Comparison of ENCODE assay signal across 30 cellular contexts in the genomic region with DNA sequence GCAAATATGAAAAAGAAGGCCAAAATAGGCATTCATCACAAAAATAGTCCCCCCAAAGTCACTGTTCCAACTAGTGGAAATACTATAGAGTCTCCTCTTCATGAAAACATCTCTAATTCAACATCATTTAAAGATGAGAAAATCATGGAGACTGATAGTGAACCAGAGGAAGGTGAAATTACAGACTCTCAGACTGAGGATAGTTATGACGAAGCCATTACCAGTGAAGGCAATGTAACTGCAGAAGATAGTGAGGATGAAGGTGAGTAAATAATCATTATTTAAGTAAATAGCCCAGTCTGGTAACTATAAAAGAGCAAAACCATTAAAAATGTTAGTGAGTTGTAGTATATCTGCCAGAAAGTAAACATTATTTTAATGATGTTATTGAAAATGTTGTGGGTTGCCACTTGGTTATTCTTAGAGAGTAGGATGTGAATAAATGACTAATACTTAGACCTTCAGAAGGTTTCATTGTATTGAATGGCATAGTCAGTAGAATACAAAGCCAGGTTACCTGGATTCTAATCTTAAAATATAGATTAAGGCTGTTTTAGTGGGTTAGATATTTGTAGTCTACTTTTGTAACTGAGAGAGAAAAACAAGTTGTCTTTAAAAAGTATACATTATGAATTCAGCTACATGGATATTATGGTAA. TPM values are rescaled to one million over a fixed set of nuclear protein-coding genes. Genes with fewer than 3 reads are reported as not detected.
DNase-seq lines count a peak whose midpoint lies in the region; ATAC-seq, FAIRE-seq and TF ChIP-seq lines count a peak whose summit lies in the region.
"Had no signal": no experiment of that assay in that cellular context is flagged by ENCODE, and none has a peak within 500 bp of the region (broad histone marks: within the 10 kb centered on the region; RNA-seq: fewer than 3 reads in every experiment).

No MANE protein-coding gene starts in this region.

- peaks cover 10% of the 10 kb centered on the region for H3K4me1 Mint-ChIP-seq in activated CD8-positive, alpha-beta T cell treated with anti-CD3 and anti-CD28 coated beads for 36 hours (ENCODE audit: low read depth)
- H3K4me1 Mint-ChIP-seq in activated CD8-positive, alpha-beta T cell treated with anti-CD3 and anti-CD28 coated beads, Interleukin-2, amount 10 ng/mL, durations not matched to agents 7 days and 5 days (ENCODE audit: low read depth), result peaks cover 13% of the 10 kb centered on the region
- H3K4me1 Mint-ChIP-seq: CD14-positive monocyte, GM23338, H9 had no signal

- DNase-seq in activated CD8-positive, alpha-beta T cell treated with anti-CD3 and anti-CD28 coated beads for 36 hours, result no peak
- no peak for DNase-seq in activated CD8-positive, alpha-beta T cell treated with anti-CD3 and anti-CD28 coated beads, Interleukin-2, amount 10 ng/mL, durations not matched to agents 7 days and 5 days
- no peak for DNase-seq in GM12878 (ENCODE audit: low read depth, low spot score)
- no peak for DNase-seq in stimulated activated CD4-positive, alpha-beta T cell treated with anti-CD3 and anti-CD28 coated beads, Interleukin-4, amount 100 ng/mL, for 1 hour
- DNase-seq: 8988T; ACHN; BE2C; Calu3; CD8-positive, alpha-beta memory T cell; DMS79 treated with DMSO at 0.1 percent for 48 hours; GF-D8; H9; Karpas-422; NCI-H1092 treated with DMSO at 0.1 percent for 48 hours; NCI-H1436; NCI-H187; NCI-H2081 treated with DMSO at 0.1 percent for 48 hours; NCI-H2171; NCI-H226; NCI-H510A; NCI-H69; SHP77 had no signal

- H3K27me3 ChIP-seq in GM12878 (replicated peaks in 1 of 2; ENCODE audit: control insufficient read depth in 2 of 2, insufficient read depth in 2 of 2, low read length in 1 of 2), result no peaks in the 10 kb centered on the region
- H3K27me3 ChIP-seq: BE2C had no signal

- intact Hi-C loops in activated CD8-positive, alpha-beta T cell treated with anti-CD3 and anti-CD28 coated beads for 36 hours (cut with micrococcal nuclease), result no loop called here
- intact Hi-C loops in GM12878 (cut with micrococcal nuclease; ENCODE audit: unreplicated experiment), result no loop called here

- H3K4me3 Mint-ChIP-seq in activated CD8-positive, alpha-beta T cell treated with anti-CD3 and anti-CD28 coated beads for 36 hours, result no peak overlapping the region
- no peak overlapping the region for H3K4me3 Mint-ChIP-seq in activated CD8-positive, alpha-beta T cell treated with anti-CD3 and anti-CD28 coated beads, Interleukin-2, amount 10 ng/mL, durations not matched to agents 7 days and 5 days
- H3K4me3 Mint-ChIP-seq: CD14-positive monocyte; CD8-positive, alpha-beta memory T cell; GM23338; H9 had no signal

- POLR2A ChIA-PET in activated CD8-positive, alpha-beta T cell treated with anti-CD3 and anti-CD28 coated beads for 36 hours (lab: Charles Lee), result interaction anchor here (0.6 kb wide), 1 partner anchor 986 kb away, joined by 3 read pairs; no protein-coding TSS in a partner anchor
- POLR2A ChIA-PET in activated CD8-positive, alpha-beta T cell treated with anti-CD3 and anti-CD28 coated beads, Interleukin-2, amount 10 ng/mL, durations not matched to agents 7 days and 5 days (lab: Charles Lee), result no interaction called here
- POLR2A ChIA-PET in GM12878 (lab: Charles Lee), result no interaction called here

- H3K27ac Mint-ChIP-seq in activated CD8-positive, alpha-beta T cell treated with anti-CD3 and anti-CD28 coated beads for 36 hours, result no peak overlapping the region
- H3K27ac Mint-ChIP-seq in activated CD8-positive, alpha-beta T cell treated with anti-CD3 and anti-CD28 coated beads, Interleukin-2, amount 10 ng/mL, durations not matched to agents 7 days and 5 days, result no peak overlapping the region
- H3K27ac Mint-ChIP-seq: CD8-positive, alpha-beta memory T cell; GM23338; H9 had no signal

- no peak overlapping the region for H3K9ac ChIP-seq in GM12878 (ENCODE audit: control insufficient read depth, insufficient read depth, low read length)

- SMC1A ChIA-PET in GM12878 (lab: Charles Lee; ENCODE audit: uncharacterized antibody, unreplicated experiment), result no interaction called here

- H3K9me3 Mint-ChIP-seq in activated CD8-positive, alpha-beta T cell treated with anti-CD3 and anti-CD28 coated beads for 36 hours, result no peaks in the 10 kb centered on the region
- H3K9me3 Mint-ChIP-seq in activated CD8-positive, alpha-beta T cell treated with anti-CD3 and anti-CD28 coated beads, Interleukin-2, amount 10 ng/mL, durations not matched to agents 7 days and 5 days (ENCODE audit: insufficient read depth), result no peaks in the 10 kb centered on the region
- H3K9me3 Mint-ChIP-seq: CD14-positive monocyte; CD8-positive, alpha-beta memory T cell had no signal

- peak; percentile 70 for ATAC-seq in activated CD8-positive, alpha-beta T cell treated with anti-CD3 and anti-CD28 coated beads for 36 hours
- no peak for ATAC-seq in activated CD8-positive, alpha-beta T cell treated with anti-CD3 and anti-CD28 coated beads, Interleukin-2, amount 10 ng/mL, durations not matched to agents 7 days and 5 days
- ATAC-seq in GM18499 (IDR thresholded peaks at IDR 0.05; ENCODE audit: insufficient read depth, unreplicated experiment) (peak; percentile 77), HG02870 (IDR thresholded peaks at IDR 0.05; ENCODE audit: unreplicated experiment) (peak; percentile 77), GM12878 (peak; percentile 79), GM21515 (IDR thresholded peaks at IDR 0.05; ENCODE audit: unreplicated experiment) (no peak), HG03095 (IDR thresholded peaks at IDR 0.05; ENCODE audit: unreplicated experiment) (no peak)
- ATAC-seq: GM23338, Panc1 had no signal

- peaks cover 20% of the 10 kb centered on the region for H3K36me3 Mint-ChIP-seq in activated CD8-positive, alpha-beta T cell treated with anti-CD3 and anti-CD28 coated beads for 36 hours (ENCODE audit: low read depth)
- H3K36me3 Mint-ChIP-seq in activated CD8-positive, alpha-beta T cell treated with anti-CD3 and anti-CD28 coated beads, Interleukin-2, amount 10 ng/mL, durations not matched to agents 7 days and 5 days (ENCODE audit: low read depth), result peaks cover 38% of the 10 kb centered on the region

- no peaks in the 10 kb centered on the region for H3K9me3 ChIP-seq in GM12878 (replicated peaks; ENCODE audit: control insufficient read depth, insufficient read depth, low read length)
- H3K9me3 ChIP-seq: BE2C had no signal

- TF ChIP-seq CTCF in activated CD8-positive, alpha-beta T cell treated with anti-CD3 and anti-CD28 coated beads for 36 hours (IDR thresholded peaks at IDR 0.05), result no peak
- no peak for TF ChIP-seq CTCF in GM12878 (IDR thresholded peaks at IDR 0.05 in 2 of 3, conservative IDR thresholded peaks at IDR 0.05 in 1 of 3; ENCODE audit: control insufficient read depth in 2 of 3, extremely low read depth in 1 of 3, insufficient read depth in 1 of 3, low read depth in 3 of 3, low read length in 3 of 3)

- H3K36me3 ChIP-seq in GM12878 (ENCODE audit: control insufficient read depth in 2 of 2, insufficient read depth in 2 of 2, low read length in 1 of 2), result peaks cover 0 to 11% of the 10 kb centered on the region in 2 experiments; a peak in 3 of 4 replicates

- 90% methylated on average over 1 of the region's 1 CpG for WGBS in GM12878 (ENCODE audit: insufficient coverage, insufficient replicate concordance, low lambda C conversion rate, missing lambda C conversion rate)

- H3K79me2 ChIP-seq in GM12878 (ENCODE audit: control insufficient read depth, insufficient read depth, low read length), result no peaks in the 10 kb centered on the region

- no peak overlapping the region for H3K4me3 ChIP-seq in GM12878
- H3K4me3 ChIP-seq: GM23338 had no signal

- no peaks in the 10 kb centered on the region for H4K20me1 ChIP-seq in GM12878 (ENCODE audit: control insufficient read depth, insufficient read depth)

- H3K27ac ChIP-seq in GM12878 (ENCODE audit: control insufficient read depth, insufficient read depth), result no peak overlapping the region
- H3K27ac ChIP-seq: RWPE1 had no signal

- H2AFZ ChIP-seq in GM12878 (ENCODE audit: control insufficient read depth, low read depth, low read length), result no peak overlapping the region
- H2AFZ ChIP-seq: GM23338 had no signal

- TF ChIP-seq RAD21 in GM12878 (IDR thresholded peaks at IDR 0.05; ENCODE audit: insufficient read depth, low read depth, low read length), result no peak

- TF ChIP-seq POLR2A in GM12878 (IDR thresholded peaks at IDR 0.05; ENCODE audit: low read depth, low read length), result no peak

- CTCF ChIA-PET in activated CD8-positive, alpha-beta T cell treated with anti-CD3 and anti-CD28 coated beads for 36 hours (lab: Charles Lee), result no interaction called here
- CTCF ChIA-PET in activated CD8-positive, alpha-beta T cell treated with anti-CD3 and anti-CD28 coated beads, Interleukin-2, amount 10 ng/mL, durations not matched to agents 7 days and 5 days (lab: Charles Lee), result interaction anchor here (1.0 kb wide), 1 partner anchor 31 kb away, joined by 3 read pairs; no protein-coding TSS in a partner anchor
- CTCF ChIA-PET in GM12878 (lab: Yijun Ruan, JAX), result interaction anchor here (0.6 kb wide), 1 partner anchor 377 kb away, joined by 3 read pairs; no protein-coding TSS in a partner anchor

- RAD21 ChIA-PET in GM12878 (lab: Charles Lee; ENCODE audit: unreplicated experiment), result no interaction called here

- TF ChIP-seq EP300 in GM12878 (IDR thresholded peaks at IDR 0.05; ENCODE audit: borderline replicate concordance in 1 of 2, control insufficient read depth in 1 of 2, low read depth in 2 of 2, low read length in 2 of 2), result no peak

- H3K4me2 ChIP-seq in GM12878 (ENCODE audit: control insufficient read depth, insufficient read depth), result peak overlapping the region; percentile 54; the same call in 1 of the 2 replicates
- H3K4me2 ChIP-seq: GM23338 had no signal

- in situ Hi-C loops in GM12878 (cut with MboI), result no loop called here

- no peak for FAIRE-seq in GM12878 (lab: Jason Lieb, UNC)

- no peaks in the 10 kb centered on the region for H3K4me1 ChIP-seq in GM12878 (ENCODE audit: control insufficient read depth, insufficient read depth, low read length)
- H3K4me1 ChIP-seq: BE2C had no signal

- no peaks in the 10 kb centered on the region for H3K27me3 Mint-ChIP-seq in activated CD8-positive, alpha-beta T cell treated with anti-CD3 and anti-CD28 coated beads for 36 hours
- no peaks in the 10 kb centered on the region for H3K27me3 Mint-ChIP-seq in activated CD8-positive, alpha-beta T cell treated with anti-CD3 and anti-CD28 coated beads, Interleukin-2, amount 10 ng/mL, durations not matched to agents 7 days and 5 days (ENCODE audit: low read depth)
- H3K27me3 Mint-ChIP-seq: CD8-positive, alpha-beta memory T cell had no signal

- BruUV-seq in GM12878 (replicated peaks; lab: Mats Ljungman, UMichigan), result no TSS peak

RNA-seq across cellular contexts. Expression of a gene that starts 16.3 kb away (rescaled TPM):
- total RNA-seq in activated CD8-positive, alpha-beta T cell treated with anti-CD3 and anti-CD28 coated beads for 36 hours, result 10 to 100 TPM; 27.7 to 33.5 TPM
- total RNA-seq in activated CD8-positive, alpha-beta T cell treated with anti-CD3 and anti-CD28 coated beads, Interleukin-2, amount 10 ng/mL, durations not matched to agents 7 days and 5 days, result 10 to 100 TPM; 27.2 to 28.4 TPM
- total RNA-seq in GM12878 (2013; cell fraction: nucleolus; rRNA removed), result 43.1 and 47.1 TPM in 2 replicates
- total RNA-seq in GM12878 (2014; rRNA removed) (20.1 and 22.2 TPM in 2 replicates), GM12878 (2014; rRNA removed; fragmentation: Illumina TruSeq; extraction: Trizol) (20.0 and 20.3 TPM in 2 replicates), GM12878 (2021) (19.6 and 21.1 TPM in 2 replicates)
- 5.4 TPM for polyA plus RNA-seq in GM12878 (2011; ENCODE audit: low read depth)
- polyA plus RNA-seq in GM12878 (2011; rRNA removed) (24.8 and 40.3 TPM in 2 replicates), GM12878 (2014; fragmentation: Illumina TruSeq; extraction: Trizol) (18.8 and 23.6 TPM in 2 replicates), GM12878 (2014; fragmentation: Nextera tagmentation; extraction: Ambion mirVana) (1 to 10 TPM; 7.3 to 9.4 TPM), GM12878 (2014; rRNA removed) (14.4 and 15.8 TPM in 2 replicates), GM12878 (2016; fragmentation: Nextera tagmentation; extraction: Ambion mirVana) (10 to 100 TPM; 35.6 to 43.4 TPM)
- 8.2 and 9.0 TPM in 2 replicates for polyA plus RNA-seq in GM12878 (2011; cell fraction: cytosol; rRNA removed)
- polyA plus RNA-seq in GM12878 (2011; cell fraction: nucleus; rRNA removed), result 9.3 and 10.1 TPM in 2 replicates
- 9.9 and 13.1 TPM in 2 replicates for polyA plus RNA-seq in GM12878 (2012)
- 5.6 and 7.2 TPM in 2 replicates for polyA minus RNA-seq in GM12878 (2011; rRNA and poly(A)+ RNA removed)
- polyA minus RNA-seq in GM12878 (2011; cell fraction: cytosol; rRNA and poly(A)+ RNA removed), result 6.7 and 7.2 TPM in 2 replicates
- polyA minus RNA-seq in GM12878 (2011; cell fraction: nucleus; rRNA and poly(A)+ RNA removed), result 11.8 and 18.4 TPM in 2 replicates

RNA-seq across cellular contexts. Expression of a gene that starts 40.5 kb away (rescaled TPM):
- total RNA-seq in activated CD8-positive, alpha-beta T cell treated with anti-CD3 and anti-CD28 coated beads for 36 hours, result 1 to 10 TPM; 5.2 to 6.8 TPM
- total RNA-seq in activated CD8-positive, alpha-beta T cell treated with anti-CD3 and anti-CD28 coated beads, Interleukin-2, amount 10 ng/mL, durations not matched to agents 7 days and 5 days, result 1 to 10 TPM; 2.0 TPM
- total RNA-seq in GM12878 (2013; cell fraction: nucleolus; rRNA removed), result 6.8 and 8.6 TPM in 2 replicates
- 0.93 and 1.5 TPM in 2 replicates for total RNA-seq in GM12878 (2014; rRNA removed)
- 1.6 and 1.9 TPM in 2 replicates for total RNA-seq in GM12878 (2014; rRNA removed; fragmentation: Illumina TruSeq; extraction: Trizol)
- 14.1 and 16.9 TPM in 2 replicates for total RNA-seq in GM12878 (2021)
- polyA plus RNA-seq in GM12878 (2011; ENCODE audit: low read depth), result 1.7 TPM
- polyA plus RNA-seq in GM12878 (2011; rRNA removed), result 3.4 and 5.0 TPM in 2 replicates
- 3.8 and 4.7 TPM in 2 replicates for polyA plus RNA-seq in GM12878 (2011; cell fraction: cytosol; rRNA removed)
- polyA plus RNA-seq in GM12878 (2011; cell fraction: nucleus; rRNA removed), result 1.6 and 2.1 TPM in 2 replicates
- 1.9 and 2.6 TPM in 2 replicates for polyA plus RNA-seq in GM12878 (2012)
- 12.7 and 14.5 TPM in 2 replicates for polyA plus RNA-seq in GM12878 (2014; fragmentation: Illumina TruSeq; extraction: Trizol)
- polyA plus RNA-seq in GM12878 (2014; fragmentation: Nextera tagmentation; extraction: Ambion mirVana), result 1 to 10 TPM; 1.8 to 2.1 TPM
- 6.7 and 7.9 TPM in 2 replicates for polyA plus RNA-seq in GM12878 (2014; rRNA removed)
- polyA plus RNA-seq in GM12878 (2016; fragmentation: Nextera tagmentation; extraction: Ambion mirVana), result 1 to 10 TPM; 1.0 to 2.9 TPM
- polyA minus RNA-seq in GM12878 (2011; rRNA and poly(A)+ RNA removed), result 4.1 and 4.8 TPM in 2 replicates
- 1.6 and 1.7 TPM in 2 replicates for polyA minus RNA-seq in GM12878 (2011; cell fraction: cytosol; rRNA and poly(A)+ RNA removed)
- polyA minus RNA-seq in GM12878 (2011; cell fraction: nucleus; rRNA and poly(A)+ RNA removed), result 0.85 and 1.2 TPM in 2 replicates

Comparison
In these comparisons a context has a peak if more than half of its experiments do, and no peak if none do; other contexts are left out.
1. ATAC-seq: peak in activated CD8-positive, alpha-beta T cell treated with anti-CD3 and anti-CD28 coated beads for 36 hours (single experiment), GM18499 (single experiment), HG02870 (single experiment) and GM12878 (single experiment); none in activated CD8-positive, alpha-beta T cell treated with anti-CD3 and anti-CD28 coated beads, Interleukin-2, amount 10 ng/mL, durations not matched to agents 7 days and 5 days (single experiment), GM21515 (single experiment) and HG03095 (single experiment).